Comparison of ENCODE assay signal across 1 cellular context in genomic region chr1:119808972-119809550, GRCh38.
TF ChIP-seq lines count a peak whose summit lies in the region.

No MANE protein-coding gene starts in this region.

TF ChIP-seq in HepG2, 621 proteins besides CTCF, POLR2A, EP300 and RAD21 (continues in another document):
- TF ChIP-seq LRRFIP1 (CRISPR knock-in tag; conservative IDR thresholded peaks at IDR 0.05) (no peak), RNF219 (CRISPR knock-in tag; IDR thresholded peaks at IDR 0.05) (no peak), CREB1 (IDR thresholded peaks at IDR 0.05) (no peak), CREB1 (CRISPR knock-in tag; IDR thresholded peaks at IDR 0.05) (0 out of 2 replicates have a peak, but pooled peaks have one; percentile 20), ELF3 (CRISPR knock-in tag; IDR thresholded peaks at IDR 0.05) (0 out of 2 replicates have a peak, but pooled peaks have one; percentile 28), SMC3 (IDR thresholded peaks at IDR 0.05; ENCODE audit: low read length) (peak; percentile 90), GATA4 (IDR thresholded peaks at IDR 0.05; ENCODE audit: borderline replicate concordance, low read depth) (no peak), ZBTB10 (CRISPR knock-in tag; IDR thresholded peaks at IDR 0.05; ENCODE audit: borderline replicate concordance) (no peak), GMEB2 (CRISPR knock-in tag; IDR thresholded peaks at IDR 0.05; ENCODE audit: low read depth) (no peak), EZH2 (conservative IDR thresholded peaks at IDR 0.05; ENCODE audit: low read depth, low read length) (no peak), BATF2 (CRISPR knock-in tag; IDR thresholded peaks at IDR 0.05) (no peak), CREM (IDR thresholded peaks at IDR 0.05) (0 out of 2 replicates have a peak, but pooled peaks have one; percentile 18), CREM (CRISPR knock-in tag; IDR thresholded peaks at IDR 0.05) (no peak), HDAC1 (CRISPR knock-in tag; IDR thresholded peaks at IDR 0.05) (no peak), SMYD3 (CRISPR knock-in tag; IDR thresholded peaks at IDR 0.05) (no peak), XBP1 (CRISPR knock-in tag; IDR thresholded peaks at IDR 0.05) (no peak), ZNF235 (CRISPR knock-in tag; IDR thresholded peaks at IDR 0.05; ENCODE audit: borderline replicate concordance) (no peak), CENPX (CRISPR knock-in tag; IDR thresholded peaks at IDR 0.05) (no peak), ZNF549 (CRISPR knock-in tag; IDR thresholded peaks at IDR 0.05) (no peak), ZNF713 (CRISPR knock-in tag; IDR thresholded peaks at IDR 0.05) (no peak), ERF (CRISPR knock-in tag; IDR thresholded peaks at IDR 0.05) (0 out of 2 replicates have a peak, but pooled peaks have one; percentile 25), ARID5B (CRISPR knock-in tag; IDR thresholded peaks at IDR 0.05) (0 out of 2 replicates have a peak, but pooled peaks have one; percentile 16), RXRB (CRISPR knock-in tag; IDR thresholded peaks at IDR 0.05; ENCODE audit: borderline replicate concordance) (0 out of 2 replicates have a peak, but pooled peaks have one; percentile 14), STAG1 (CRISPR knock-in tag; IDR thresholded peaks at IDR 0.05) (peak; percentile 80), REL (CRISPR knock-in tag; conservative IDR thresholded peaks at IDR 0.05) (no peak), RAD51 (IDR thresholded peaks at IDR 0.05; ENCODE audit: borderline replicate concordance) (no peak), SP4 (CRISPR knock-in tag; IDR thresholded peaks at IDR 0.05) (no peak), FOXA3 (CRISPR knock-in tag; IDR thresholded peaks at IDR 0.05) (peak; percentile 44; the same call in 1 of the 2 replicates), DDIT3 (CRISPR knock-in tag; IDR thresholded peaks at IDR 0.05) (no peak)
- TF ChIP-seq, protein P1, sequence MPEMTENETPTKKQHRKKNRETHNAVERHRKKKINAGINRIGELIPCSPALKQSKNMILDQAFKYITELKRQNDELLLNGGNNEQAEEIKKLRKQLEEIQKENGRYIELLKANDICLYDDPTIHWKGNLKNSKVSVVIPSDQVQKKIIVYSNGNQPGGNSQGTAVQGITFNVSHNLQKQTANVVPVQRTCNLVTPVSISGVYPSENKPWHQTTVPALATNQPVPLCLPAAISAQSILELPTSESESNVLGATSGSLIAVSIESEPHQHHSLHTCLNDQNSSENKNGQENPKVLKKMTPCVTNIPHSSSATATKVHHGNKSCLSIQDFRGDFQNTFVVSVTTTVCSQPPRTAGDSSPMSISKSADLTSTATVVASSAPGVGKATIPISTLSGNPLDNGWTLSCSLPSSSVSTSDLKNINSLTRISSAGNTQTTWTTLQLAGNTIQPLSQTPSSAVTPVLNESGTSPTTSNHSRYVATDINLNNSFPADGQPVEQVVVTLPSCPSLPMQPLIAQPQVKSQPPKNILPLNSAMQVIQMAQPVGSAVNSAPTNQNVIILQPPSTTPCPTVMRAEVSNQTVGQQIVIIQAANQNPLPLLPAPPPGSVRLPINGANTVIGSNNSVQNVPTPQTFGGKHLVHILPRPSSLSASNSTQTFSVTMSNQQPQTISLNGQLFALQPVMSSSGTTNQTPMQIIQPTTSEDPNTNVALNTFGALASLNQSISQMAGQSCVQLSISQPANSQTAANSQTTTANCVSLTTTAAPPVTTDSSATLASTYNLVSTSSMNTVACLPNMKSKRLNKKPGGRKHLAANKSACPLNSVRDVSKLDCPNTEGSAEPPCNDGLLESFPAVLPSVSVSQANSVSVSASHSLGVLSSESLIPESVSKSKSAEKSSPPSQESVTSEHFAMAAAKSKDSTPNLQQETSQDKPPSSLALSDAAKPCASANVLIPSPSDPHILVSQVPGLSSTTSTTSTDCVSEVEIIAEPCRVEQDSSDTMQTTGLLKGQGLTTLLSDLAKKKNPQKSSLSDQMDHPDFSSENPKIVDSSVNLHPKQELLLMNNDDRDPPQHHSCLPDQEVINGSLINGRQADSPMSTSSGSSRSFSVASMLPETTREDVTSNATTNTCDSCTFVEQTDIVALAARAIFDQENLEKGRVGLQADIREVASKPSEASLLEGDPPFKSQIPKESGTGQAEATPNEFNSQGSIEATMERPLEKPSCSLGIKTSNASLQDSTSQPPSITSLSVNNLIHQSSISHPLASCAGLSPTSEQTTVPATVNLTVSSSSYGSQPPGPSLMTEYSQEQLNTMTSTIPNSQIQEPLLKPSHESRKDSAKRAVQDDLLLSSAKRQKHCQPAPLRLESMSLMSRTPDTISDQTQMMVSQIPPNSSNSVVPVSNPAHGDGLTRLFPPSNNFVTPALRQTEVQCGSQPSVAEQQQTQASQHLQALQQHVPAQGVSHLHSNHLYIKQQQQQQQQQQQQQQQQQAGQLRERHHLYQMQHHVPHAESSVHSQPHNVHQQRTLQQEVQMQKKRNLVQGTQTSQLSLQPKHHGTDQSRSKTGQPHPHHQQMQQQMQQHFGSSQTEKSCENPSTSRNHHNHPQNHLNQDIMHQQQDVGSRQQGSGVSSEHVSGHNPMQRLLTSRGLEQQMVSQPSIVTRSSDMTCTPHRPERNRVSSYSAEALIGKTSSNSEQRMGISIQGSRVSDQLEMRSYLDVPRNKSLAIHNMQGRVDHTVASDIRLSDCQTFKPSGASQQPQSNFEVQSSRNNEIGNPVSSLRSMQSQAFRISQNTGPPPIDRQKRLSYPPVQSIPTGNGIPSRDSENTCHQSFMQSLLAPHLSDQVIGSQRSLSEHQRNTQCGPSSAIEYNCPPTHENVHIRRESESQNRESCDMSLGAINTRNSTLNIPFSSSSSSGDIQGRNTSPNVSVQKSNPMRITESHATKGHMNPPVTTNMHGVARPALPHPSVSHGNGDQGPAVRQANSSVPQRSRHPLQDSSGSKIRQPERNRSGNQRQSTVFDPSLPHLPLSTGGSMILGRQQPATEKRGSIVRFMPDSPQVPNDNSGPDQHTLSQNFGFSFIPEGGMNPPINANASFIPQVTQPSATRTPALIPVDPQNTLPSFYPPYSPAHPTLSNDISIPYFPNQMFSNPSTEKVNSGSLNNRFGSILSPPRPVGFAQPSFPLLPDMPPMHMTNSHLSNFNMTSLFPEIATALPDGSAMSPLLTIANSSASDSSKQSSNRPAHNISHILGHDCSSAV (CRISPR knock-in tag; IDR thresholded peaks at IDR 0.05; ENCODE audit: borderline replicate concordance) = no peak
